Comparison of ENCODE assay signal across 8 cellular contexts in the genomic region with DNA sequence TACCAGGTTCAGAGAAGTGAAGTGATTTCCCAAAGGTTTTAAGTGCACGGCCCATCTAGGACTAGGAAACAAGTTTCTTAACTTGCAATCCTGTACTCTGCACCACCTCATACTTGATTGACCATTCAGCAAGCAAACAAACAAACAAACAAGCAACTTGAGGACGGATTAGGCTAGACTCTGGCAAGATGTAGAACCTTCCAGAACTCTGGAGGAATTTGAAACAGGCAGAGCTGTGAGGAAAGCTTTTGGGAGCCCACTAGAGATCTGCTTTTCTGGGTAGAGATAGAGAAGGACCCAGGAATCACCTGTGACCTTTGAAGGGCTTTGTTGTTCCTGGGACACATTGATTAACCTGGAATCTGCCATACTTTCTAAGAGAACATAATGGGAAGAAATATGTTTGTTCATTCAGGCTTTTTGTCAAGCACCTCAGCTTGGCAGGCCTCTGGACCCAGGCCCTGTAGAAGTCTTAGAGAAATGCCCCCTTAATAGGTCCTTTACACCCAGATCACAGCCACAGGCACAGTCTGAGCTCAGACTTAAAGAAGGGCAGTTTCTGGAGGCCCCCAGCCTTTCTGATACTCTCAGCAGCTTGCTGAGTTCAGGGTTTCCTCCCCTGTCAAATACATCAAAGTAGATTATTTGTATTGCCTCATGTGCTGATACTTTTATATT. TPM values are rescaled to one million over a fixed set of nuclear protein-coding genes. Genes with fewer than 3 reads are reported as not detected.
DNase-seq lines count a peak whose midpoint lies in the region; ATAC-seq, FAIRE-seq and TF ChIP-seq lines count a peak whose summit lies in the region.

No MANE protein-coding gene starts in this region.

- no peak for TF ChIP-seq CTCF in DOHH2 (IDR thresholded peaks at IDR 0.05; ENCODE audit: low read depth, low read length, poor library complexity, severe bottlenecking)
- TF ChIP-seq CTCF in NB4 (IDR thresholded peaks at IDR 0.05; ENCODE audit: low read depth, low read length) = no peak
- TF ChIP-seq CTCF in endodermal cell (conservative IDR thresholded peaks at IDR 0.05) = no peak
- TF ChIP-seq CTCF in pancreas (IDR thresholded peaks at IDR 0.05) = no peak

- intact Hi-C loops in pancreas (cut with DNase I) = no loop called here

- no peak for TF ChIP-seq POLR2A in NB4 (IDR thresholded peaks at IDR 0.05; ENCODE audit: extremely low read depth, insufficient read length)

- H3K27me3 ChIP-seq in DOHH2 (ENCODE audit: control insufficient read depth, low read length) (no peaks in the 10 kb centered on the region), endodermal cell (ENCODE audit: control insufficient read depth, insufficient read depth, low read length, poor library complexity, severe bottlenecking) (peaks cover 31% of the 10 kb centered on the region), pancreas (no peaks in the 10 kb centered on the region)

- peaks cover 28% of the 10 kb centered on the region for H3K27me3 Mint-ChIP-seq in endodermal cell (ENCODE audit: insufficient read depth)

- H3K27ac ChIP-seq in DOHH2 (ENCODE audit: low read depth, low read length) (peak overlapping the region; percentile 94), endodermal cell (ENCODE audit: low read depth, low read length) (peak overlapping the region; percentile 96), pancreas (peak overlapping the region in 3 of 4 donors; percentile 88 to 94 (median 91))

- peak overlapping the region; percentile 95 for H3K27ac Mint-ChIP-seq in endodermal cell

- H3K9ac ChIP-seq in endodermal cell (ENCODE audit: extremely low read depth, low read length, poor library complexity, severe bottlenecking) = peak overlapping the region; percentile 83

- peaks cover 19% of the 10 kb centered on the region for H3K4me1 Mint-ChIP-seq in endodermal cell

- no peaks in the 10 kb centered on the region for H3K9me3 ChIP-seq in DOHH2 (ENCODE audit: control insufficient read depth, insufficient read depth, low read length)
- H3K9me3 ChIP-seq in endodermal cell (ENCODE audit: control insufficient read depth, low read length) = no peaks in the 10 kb centered on the region
- H3K9me3 ChIP-seq in pancreas = no peaks in the 10 kb centered on the region

- peaks cover 55% of the 10 kb centered on the region for H3K79me2 ChIP-seq in DOHH2 (ENCODE audit: control insufficient read depth, low read length)

- H3K36me3 Mint-ChIP-seq in endodermal cell (ENCODE audit: low read depth) = peaks cover 2% of the 10 kb centered on the region

- H3F3A ChIP-seq in DOHH2 (ENCODE audit: control insufficient read depth, insufficient read depth) = peaks cover 21% of the 10 kb centered on the region

- no peaks in the 10 kb centered on the region for H4K20me1 ChIP-seq in DOHH2 (ENCODE audit: control insufficient read depth, insufficient read depth, low read depth, low read length)

- H3K4me3 Mint-ChIP-seq in endodermal cell = peak overlapping the region; percentile 83

- DNase-seq in NB4 (ENCODE audit: low read depth) = no peak
- no peak for DNase-seq in endodermal cell
- DNase-seq in pancreas = no peak
- no peak for DNase-seq in stimulated activated CD8-positive, alpha-beta memory T cell treated with anti-CD3 and anti-CD28 coated beads, Interleukin-4, amount 100 ng/mL, for 48 hours
- DNase-seq in anterior cingulate cortex (lab: John Stamatoyannopoulos, UW) = no peak
- no peak for DNase-seq in stimulated activated CD4-positive, alpha-beta T cell treated with anti-CD3 and anti-CD28 coated beads, Interleukin-4, amount 100 ng/mL, for 24 hours

- no peaks in the 10 kb centered on the region for H3K9me3 Mint-ChIP-seq in endodermal cell

- ATAC-seq in pancreas (no peak), HG03571 (IDR thresholded peaks at IDR 0.05; ENCODE audit: unreplicated experiment) (no peak)

- H3K36me3 ChIP-seq in DOHH2 (ENCODE audit: control insufficient read depth, low read length) = peaks cover 12% of the 10 kb centered on the region
- no peaks in the 10 kb centered on the region for H3K36me3 ChIP-seq in endodermal cell (ENCODE audit: control insufficient read depth, insufficient read depth, low read length)
- no peaks in the 10 kb centered on the region for H3K36me3 ChIP-seq in pancreas

- peak overlapping the region; percentile 98 for H3K4me2 ChIP-seq in DOHH2 (ENCODE audit: low read length)

- H3K9me2 ChIP-seq in DOHH2 (replicated peaks; ENCODE audit: control insufficient read depth, low read length) = no peaks in the 10 kb centered on the region

- peak overlapping the region; percentile 94 for H3K4me3 ChIP-seq in DOHH2 (ENCODE audit: low read length)
- H3K4me3 ChIP-seq in NB4 (ENCODE audit: low read depth, low read length) = peak overlapping the region; percentile 89
- peak overlapping the region; percentile 98 for H3K4me3 ChIP-seq in endodermal cell (ENCODE audit: low read length)
- peak overlapping the region; percentile 79 to 95 (median 88) for H3K4me3 ChIP-seq in pancreas

- FAIRE-seq in pancreas (lab: Jason Lieb, UNC) = no peak

- H3K4me1 ChIP-seq in DOHH2 (ENCODE audit: control insufficient read depth, low read length) (peaks cover 45% of the 10 kb centered on the region), endodermal cell (ENCODE audit: control insufficient read depth, insufficient read depth, low read length) (peaks cover 4% of the 10 kb centered on the region), pancreas (peaks cover 6 to 14% (median 11%) of the 10 kb centered on the region in 3 donors)

- WGBS in endodermal cell (ENCODE audit: insufficient coverage in 1 of 2, insufficient read length in 1 of 2), 2 experiments = 59 to 67% methylated on average over 1 to 2 of the region's 2 CpGs
- 7 to 19% methylated on average over 2 of the region's 2 CpGs for WGBS in pancreas, 2 donors

RNA-seq across cellular contexts. Expression of gene SENP1, which starts 0.8 kb away (rescaled TPM):
- total RNA-seq in endodermal cell (10 to 100 TPM; 30.6 to 39.6 TPM), pancreas (1 to 10 TPM; 6.8 to 8.9 (median 7.4) TPM)
- polyA plus RNA-seq in endodermal cell (2013, experiment 1 of 2) = 25.5 TPM
- 26.3 TPM for polyA plus RNA-seq in endodermal cell (2013, experiment 2 of 2)
- 1 to 10 TPM; 1.9 to 3.4 TPM for polyA plus RNA-seq in pancreas

RNA-seq across cellular contexts. Expression of gene PFKM, which starts 12.5 kb away (rescaled TPM):
- total RNA-seq in endodermal cell = 100 to 1,000 TPM in 1 of 2 donors, 10 to 100 TPM in 1; 90.0 to 107 TPM
- polyA plus RNA-seq in endodermal cell (2013, experiment 1 of 2) = 94.0 TPM
- 81.0 TPM for polyA plus RNA-seq in endodermal cell (2013, experiment 2 of 2)
- 10 to 100 TPM in 4 of 6 donors, 1 to 10 TPM in 2; 7.0 to 23.1 (median 11.3) TPM for total RNA-seq in pancreas
- polyA plus RNA-seq in pancreas = 10 to 100 TPM in 1 of 2 donors, 1 to 10 TPM in 1; 9.9 to 27.5 TPM

RNA-seq across cellular contexts. Expression of gene ASB8, which starts 50.6 kb away (rescaled TPM):
- total RNA-seq in endodermal cell (1 to 10 TPM; 7.1 to 9.0 TPM), pancreas (10 to 100 TPM; 17.6 to 27.6 (median 20.7) TPM)
- polyA plus RNA-seq in endodermal cell (2013, experiment 1 of 2) = 13.2 TPM
- 14.0 TPM for polyA plus RNA-seq in endodermal cell (2013, experiment 2 of 2)
- polyA plus RNA-seq in pancreas = 10 to 100 TPM in 1 of 2 donors, 1 to 10 TPM in 1; 8.1 to 17.0 TPM
